Comparison of ENCODE assay signal across 16 cellular contexts in the genomic region with DNA sequence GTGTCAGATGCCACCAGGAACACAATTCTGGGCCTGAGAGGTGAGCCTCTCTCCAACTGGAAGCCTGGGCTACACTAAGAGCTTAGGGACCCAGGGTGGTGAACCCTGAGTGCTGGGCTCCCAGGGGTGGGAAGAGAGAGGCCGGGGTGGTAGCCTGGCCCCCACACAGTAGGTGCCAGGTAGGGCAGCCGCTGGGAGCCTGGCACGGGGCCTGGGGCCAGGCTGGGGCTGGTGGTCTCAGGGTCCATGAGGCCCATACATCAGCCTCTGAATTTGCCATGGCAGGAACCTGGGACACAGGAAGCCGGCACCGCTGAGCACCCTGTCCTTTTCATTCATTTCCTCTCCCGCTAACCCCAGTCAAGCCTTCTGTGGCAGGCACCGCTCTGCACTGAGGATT. TPM values are rescaled to one million over a fixed set of nuclear protein-coding genes. Genes with fewer than 3 reads are reported as not detected.
DNase-seq lines count a peak whose midpoint lies in the region; ATAC-seq, FAIRE-seq and TF ChIP-seq lines count a peak whose summit lies in the region.
"Had no signal": no experiment of that assay in that cellular context is flagged by ENCODE, and none has a peak within 500 bp of the region (broad histone marks: within the 10 kb centered on the region; RNA-seq: fewer than 3 reads in every experiment).

No MANE protein-coding gene starts in this region.

- no peak overlapping the region for H3K56ac ChIP-seq in H1 (replicated peaks; ENCODE audit: insufficient read length, low read depth, low read length)

- H3K9me2 ChIP-seq in Loucy (replicated peaks; ENCODE audit: low read depth, low read length) = no peaks in the 10 kb centered on the region

- peaks cover 64% of the 10 kb centered on the region for H3K4me1 ChIP-seq in ACC112 (ENCODE audit: control insufficient read depth, insufficient read depth, low read length, unreplicated experiment)
- H3K4me1 ChIP-seq in Loucy (ENCODE audit: insufficient read depth, low read length, poor library complexity, severe bottlenecking) = peaks cover 61% of the 10 kb centered on the region
- H3K4me1 ChIP-seq in H1 (replicated peaks in 1 of 4; ENCODE audit: control insufficient read depth in 3 of 4, insufficient read depth in 4 of 4, low read length in 3 of 4) = no peaks in the 10 kb centered on the region; a peak in 1 of 7 replicates
- H3K4me1 ChIP-seq in neuronal stem cell (ENCODE audit: control insufficient read depth in 2 of 2, insufficient read depth in 1 of 2, low read depth in 1 of 2, low read length in 2 of 2) = peaks cover 7 to 11% of the 10 kb centered on the region in 2 donors
- peaks cover 0 to 28% (median 18%) of the 10 kb centered on the region in 3 donors for H3K4me1 ChIP-seq in gastroesophageal sphincter

- H3K9me3 ChIP-seq in Loucy (ENCODE audit: insufficient read depth, low read depth, low read length) = no peaks in the 10 kb centered on the region
- H3K9me3 ChIP-seq in H1 (ENCODE audit: insufficient read depth in 2 of 2, low read depth in 1 of 2, low read length in 1 of 2) = no peaks in the 10 kb centered on the region
- no peaks in the 10 kb centered on the region for H3K9me3 ChIP-seq in neuronal stem cell (replicated peaks in 1 of 2; ENCODE audit: control insufficient read depth in 2 of 2, insufficient read depth in 1 of 2, low read depth in 1 of 2, low read length in 2 of 2)
- no peaks in the 10 kb centered on the region for H3K9me3 ChIP-seq in gastroesophageal sphincter
- H3K9me3 ChIP-seq: right atrium auricular region had no signal

- H3K79me1 ChIP-seq in H1 (ENCODE audit: low read depth, low read length) = no peaks in the 10 kb centered on the region
- no peaks in the 10 kb centered on the region for H3K79me1 ChIP-seq in neuronal stem cell (ENCODE audit: low read depth, low read length)

- TF ChIP-seq CTCF in Loucy (conservative IDR thresholded peaks at IDR 0.05; ENCODE audit: low read length) (no peak), H1 (IDR thresholded peaks at IDR 0.05; ENCODE audit: control extremely low read depth in 1 of 3, insufficient read depth in 1 of 3, low read depth in 1 of 3, low read length in 3 of 3) (no peak), gastroesophageal sphincter (IDR thresholded peaks at IDR 0.05) (no peak)

- no peak overlapping the region for H2AFZ ChIP-seq in ACC112 (ENCODE audit: low read length, unreplicated experiment)
- no peak overlapping the region for H2AFZ ChIP-seq in Loucy (ENCODE audit: low read length)
- H2AFZ ChIP-seq in H1 (ENCODE audit: low read length) = no peak overlapping the region
- no peak overlapping the region for H2AFZ ChIP-seq in neuronal stem cell (ENCODE audit: low read length)

- H3K18ac ChIP-seq in H1 (ENCODE audit: extremely low read depth, low read length) = no peak overlapping the region
- peak overlapping the region; percentile 60 for H3K18ac ChIP-seq in neuronal stem cell (ENCODE audit: low read length)

- H2BK12ac ChIP-seq in H1 (ENCODE audit: low read depth, low read length) (no peak overlapping the region), neuronal stem cell (ENCODE audit: low read length) (peak overlapping the region; percentile 92)

- H3K27me3 ChIP-seq in ACC112 (ENCODE audit: insufficient read depth, low read length) (no peaks in the 10 kb centered on the region), Loucy (ENCODE audit: insufficient read depth, low read length, poor library complexity, severe bottlenecking) (no peaks in the 10 kb centered on the region), H1 (replicated peaks in 1 of 4; ENCODE audit: control insufficient read depth in 3 of 4, extremely low read depth in 1 of 4, insufficient read depth in 3 of 4, low read length in 3 of 4) (no peaks in the 10 kb centered on the region), neuronal stem cell (ENCODE audit: control insufficient read depth in 3 of 3, insufficient read depth in 3 of 3, low read depth in 1 of 3, low read length in 3 of 3) (peaks cover 0 to 2% (median 2%) of the 10 kb centered on the region in 3 experiments), gastroesophageal sphincter (no peaks in the 10 kb centered on the region)
- H3K27me3 ChIP-seq: right atrium auricular region had no signal

- no peak overlapping the region for H3K23ac ChIP-seq in H1 (ENCODE audit: insufficient read length)
- H3K23ac ChIP-seq in neuronal stem cell (ENCODE audit: low read depth, low read length, poor library complexity) = no peak overlapping the region

- H3K4me2 ChIP-seq in Loucy (ENCODE audit: low read depth, low read length, poor library complexity, severe bottlenecking) (no peak overlapping the region), H1 (ENCODE audit: insufficient read depth in 1 of 2, low read depth in 2 of 2, low read length in 2 of 2) (no peak overlapping the region), neuronal stem cell (ENCODE audit: insufficient read depth, low read length, poor library complexity, severe bottlenecking) (no peak overlapping the region)

- H3K79me2 ChIP-seq in ACC112 (ENCODE audit: control insufficient read depth, insufficient read depth, low read length, unreplicated experiment) (no peaks in the 10 kb centered on the region), Loucy (ENCODE audit: insufficient read depth, low read length) (no peaks in the 10 kb centered on the region), H1 (ENCODE audit: control insufficient read depth in 1 of 2, insufficient read depth in 2 of 2, low read length in 2 of 2) (no peaks in the 10 kb centered on the region)

- no peak overlapping the region for H2BK5ac ChIP-seq in H1 (ENCODE audit: low read depth, low read length)
- H2BK5ac ChIP-seq in neuronal stem cell (ENCODE audit: low read length) = peak overlapping the region; percentile 43

- no peak overlapping the region for H2BK15ac ChIP-seq in H1 (ENCODE audit: low read length)
- peak overlapping the region; percentile 79 for H2BK15ac ChIP-seq in neuronal stem cell (ENCODE audit: low read length)

- H3K4ac ChIP-seq in H1 (replicated peaks; ENCODE audit: insufficient read length, low read depth, low read length) = no peak overlapping the region
- no peak overlapping the region for H3K4ac ChIP-seq in neuronal stem cell (ENCODE audit: low read length)

- H4K20me1 ChIP-seq in Loucy (ENCODE audit: insufficient read depth, low read length, poor library complexity, severe bottlenecking) (no peaks in the 10 kb centered on the region), H1 (replicated peaks in 1 of 2; ENCODE audit: control insufficient read depth in 1 of 2, insufficient read depth in 2 of 2, low read length in 2 of 2) (no peaks in the 10 kb centered on the region)

- ATAC-seq in HG02610 (IDR thresholded peaks at IDR 0.05; ENCODE audit: unreplicated experiment) = no peak
- no peak for ATAC-seq in HG03196 (IDR thresholded peaks at IDR 0.05; ENCODE audit: unreplicated experiment)
- no peak for ATAC-seq in gastroesophageal sphincter
- ATAC-seq: stimulated activated naive CD8-positive, alpha-beta T cell treated with anti-CD3 and anti-CD28 coated beads, Interleukin-15, Interleukin-2, amounts not matched to agents 100 U/mL and 50 U/mL, for 24 hours had no signal

- H3K4me3 ChIP-seq in ACC112 (ENCODE audit: low read depth, low read length) (no peak overlapping the region), Loucy (ENCODE audit: low read length, poor library complexity, severe bottlenecking) (no peak overlapping the region), H1 (ENCODE audit: extremely low read depth in 1 of 4, insufficient read depth in 2 of 4, low read depth in 3 of 4, low read length in 4 of 4) (no peak overlapping the region), neuronal stem cell (ENCODE audit: low read length in 2 of 2) (no peak overlapping the region), gastroesophageal sphincter (no peak overlapping the region)
- H3K4me3 ChIP-seq: right atrium auricular region had no signal

- CTCF ChIA-PET in H1 (lab: Charles Lee; ENCODE audit: partially characterized antibody) = interaction anchor here (1.5 kb wide), 1 partner anchor 9 kb away, joined by 4 read pairs; a partner anchor contains a TSS

- no peak overlapping the region for H4K5ac ChIP-seq in H1 (ENCODE audit: insufficient read length, low read depth, low read length)

- POLR2A ChIA-PET in H1 (lab: Charles Lee; ENCODE audit: partially characterized antibody) = no interaction called here

- TF ChIP-seq POLR2A in H1 (IDR thresholded peaks at IDR 0.05; ENCODE audit: control extremely low read depth in 1 of 2, low read depth in 2 of 2, low read length in 2 of 2) = no peak
- no peak for TF ChIP-seq POLR2A in gastroesophageal sphincter (IDR thresholded peaks at IDR 0.05)

- TF ChIP-seq EP300 in H1 (IDR thresholded peaks at IDR 0.05; ENCODE audit: borderline replicate concordance in 1 of 2, low read depth in 2 of 2, low read length in 2 of 2) = no peak
- TF ChIP-seq EP300 in gastroesophageal sphincter (IDR thresholded peaks at IDR 0.05) = no peak

- no peak for FAIRE-seq in H1 (lab: Jason Lieb, UNC)
- FAIRE-seq: urothelium cell line had no signal

- H3K36me3 ChIP-seq in ACC112 (ENCODE audit: insufficient read depth, low read length) (no peaks in the 10 kb centered on the region), Loucy (ENCODE audit: insufficient read depth, low read length) (no peaks in the 10 kb centered on the region), H1 (ENCODE audit: control insufficient read depth in 2 of 4, insufficient read depth in 4 of 4, low read length in 3 of 4) (no peaks in the 10 kb centered on the region), neuronal stem cell (replicated peaks in 1 of 2; ENCODE audit: control insufficient read depth in 2 of 2, insufficient read depth in 2 of 2, low read length in 2 of 2) (no peaks in the 10 kb centered on the region), gastroesophageal sphincter (no peaks in the 10 kb centered on the region)
- H3K36me3 ChIP-seq: right atrium auricular region had no signal

- H3K27ac ChIP-seq in ACC112 (ENCODE audit: low read depth, low read length) = peak overlapping the region; percentile 90
- no peak overlapping the region for H3K27ac ChIP-seq in H1 (ENCODE audit: low read depth, low read length)
- no peak overlapping the region for H3K27ac ChIP-seq in neuronal stem cell (replicated peaks; ENCODE audit: low read length)
- no peak overlapping the region for H3K27ac ChIP-seq in gastroesophageal sphincter

- H2BK120ac ChIP-seq in H1 (replicated peaks; ENCODE audit: low read depth, low read length) (no peak overlapping the region), neuronal stem cell (ENCODE audit: low read depth, low read length) (peak overlapping the region; percentile 33)

- TF ChIP-seq RAD21 in H1 (IDR thresholded peaks at IDR 0.05 in 1 of 2, conservative IDR thresholded peaks at IDR 0.05 in 1 of 2; ENCODE audit: low read depth in 2 of 2, low read length in 2 of 2) = no peak

- H4K91ac ChIP-seq in H1 (replicated peaks; ENCODE audit: insufficient read length, low read length) = peak overlapping the region; percentile 45
- no peak overlapping the region for H4K91ac ChIP-seq in neuronal stem cell (ENCODE audit: low read depth, low read length, poor library complexity)

- H3K14ac ChIP-seq in H1 (ENCODE audit: insufficient read length) (no peak overlapping the region), neuronal stem cell (ENCODE audit: low read length) (no peak overlapping the region)

- H4K8ac ChIP-seq in H1 (ENCODE audit: extremely low read depth, insufficient read depth, low read length) (no peak overlapping the region), neuronal stem cell (ENCODE audit: low read depth, low read length) (no peak overlapping the region)

- 86% methylated on average over 7 of the region's 7 CpGs; no CpG with 5 or more reads in 1 of the 2 experiments for WGBS in H1 (ENCODE audit: extremely low coverage in 1 of 2, insufficient coverage in 1 of 2, insufficient read length in 1 of 2, insufficient replicate concordance in 2 of 2, low coverage in 1 of 2, low lambda C conversion rate in 2 of 2, missing lambda C conversion rate in 1 of 2), 2 experiments
- no CpG with 5 or more reads among the region's 7 CpGs for WGBS in neuronal stem cell (ENCODE audit: extremely low coverage in 2 of 2, insufficient read length in 2 of 2, insufficient replicate concordance in 1 of 2), 2 donors
- WGBS in gastroesophageal sphincter (ENCODE audit: low coverage in 1 of 2), 2 donors = 100% methylated on average over 1 of the region's 7 CpGs; no CpG with 5 or more reads in 1 of the 2 donors

- H2BK20ac ChIP-seq in H1 (ENCODE audit: low read length) = no peak overlapping the region

- H2AK5ac ChIP-seq in H1 (ENCODE audit: low read depth, low read length) (no peak overlapping the region), neuronal stem cell (ENCODE audit: low read depth, low read length) (peak overlapping the region; percentile 85)

- peak overlapping the region; percentile 26 for H3K9ac ChIP-seq in Loucy (ENCODE audit: low read depth, low read length, poor library complexity, severe bottlenecking)
- H3K9ac ChIP-seq in H1 (replicated peaks in 1 of 4; ENCODE audit: extremely low read depth in 1 of 4, low read depth in 3 of 4, low read length in 3 of 4) = no peak overlapping the region
- H3K9ac ChIP-seq in neuronal stem cell (ENCODE audit: low read depth, low read length, poor library complexity) = peak overlapping the region; percentile 26

- H3F3A ChIP-seq in Loucy (ENCODE audit: low read depth) = no peaks in the 10 kb centered on the region

- DNase-seq in H1 (ENCODE audit: low read depth in 1 of 2, low spot score in 2 of 2) (no peak), neuronal stem cell (ENCODE audit: low spot score) (no peak), NCI-H69 (lab: John Stamatoyannopoulos, UW) (no peak)
- DNase-seq: activated CD4-positive, CD25-positive, alpha-beta regulatory T cell treated with anti-CD3 and anti-CD28 coated beads, Interleukin-2, amount 50 U/mL, for 72 hours; activated effector memory CD4-positive, alpha-beta T cell treated with Interleukin-2 at 50 U/mL for 16 hours; caudate nucleus; effector CD8-positive, alpha-beta T cell; NCI-H2171 had no signal

- peaks cover 2% of the 10 kb centered on the region; the same call in 1 of the 2 replicates for H3K23me2 ChIP-seq in H1 (ENCODE audit: low read depth, low read length)

RNA-seq across cellular contexts. Expression of a gene that starts 8.5 kb away (rescaled TPM):
- total RNA-seq in H1 (2021; fragmentation: NEBNext Ultra II Directional; extraction: Animal tissue kit (Norgen Biotek cat#: 25700)) = 0.67 and 0.86 TPM in 2 replicates
- polyA plus RNA-seq in H1 (2011; rRNA removed) = 0.44 and 1.0 TPM in 2 replicates
- 0.50 TPM for polyA plus RNA-seq in H1 (2011; cell fraction: cytosol; rRNA removed)
- 2.3 TPM for polyA plus RNA-seq in H1 (2011; cell fraction: nucleus; rRNA removed)
- 0.47 to 1.2 TPM (median 0.68 TPM) in 3 of 4 replicates, not detected in the other for polyA plus RNA-seq in H1 (2012, experiment 1 of 2)
- polyA plus RNA-seq in H1 (2012, experiment 2 of 2) = 0.20 TPM
- polyA plus RNA-seq in H1 (2013, experiment 1 of 2) = 0.36 TPM
- polyA plus RNA-seq in H1 (2013, experiment 2 of 2) = 0.35 TPM
- polyA minus RNA-seq in H1 (2011; rRNA and poly(A)+ RNA removed) = 0.16 and 0.24 TPM in 2 replicates
- polyA minus RNA-seq in H1 (2011; cell fraction: cytosol; rRNA and poly(A)+ RNA removed) = 0.44 TPM
- polyA minus RNA-seq in H1 (2011; cell fraction: nucleus; rRNA and poly(A)+ RNA removed) = 2.0 TPM
- 0.08 TPM for polyA plus RNA-seq in neuronal stem cell (2013, experiment 1 of 2)
- 0.26 TPM for polyA plus RNA-seq in neuronal stem cell (2013, experiment 2 of 2)
- not detected for total RNA-seq in gastroesophageal sphincter

Comparison
In these comparisons a context has a peak if more than half of its experiments do, and no peak if none do; other contexts are left out.
1. H3K9ac ChIP-seq: peak in Loucy (single experiment) and neuronal stem cell (single experiment); none in H1 (0 of 4).